ENCODE assay signal across 10 cellular contexts in the genomic region with DNA sequence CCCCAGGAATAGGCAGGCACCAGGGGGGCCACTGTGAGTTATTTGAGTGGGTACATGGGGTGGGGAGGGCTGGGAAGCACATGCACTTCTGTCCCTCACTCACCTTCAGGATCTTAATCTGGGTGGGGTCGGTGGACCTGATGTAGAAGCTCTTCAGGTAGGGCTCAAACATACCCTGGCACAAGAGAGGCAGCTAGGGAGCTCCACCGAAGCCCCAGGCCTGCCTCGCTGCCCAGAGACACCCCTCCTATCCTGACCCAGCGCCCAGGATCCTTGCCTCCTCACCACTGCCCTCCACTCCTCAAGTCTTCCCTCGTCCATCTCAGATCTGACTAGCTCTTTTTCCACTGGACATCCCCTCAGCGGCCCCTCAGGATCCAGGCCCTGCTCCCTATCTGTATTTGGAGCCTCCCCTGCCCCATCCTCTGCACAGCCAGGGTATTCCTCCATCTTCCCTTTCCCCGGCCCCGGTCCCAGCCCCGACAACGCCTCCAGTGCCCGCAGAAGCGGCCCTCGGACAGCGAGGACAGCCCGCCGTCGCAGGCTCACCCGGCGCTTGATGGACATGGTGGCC. TPM values are rescaled to one million over a fixed set of nuclear protein-coding genes. Genes with fewer than 3 reads are reported as not detected.
DNase-seq lines count a peak whose midpoint lies in the region; ATAC-seq and TF ChIP-seq lines count a peak whose summit lies in the region.
"Had no signal": no experiment of that assay in that cellular context is flagged by ENCODE, and none has a peak within 500 bp of the region (broad histone marks: within the 10 kb centered on the region; RNA-seq: fewer than 3 reads in every experiment).

No MANE protein-coding gene starts in this region.

- peaks cover 6 to 46% of the 10 kb centered on the region in 2 donors for H3K27me3 ChIP-seq in left lung
- H3K27me3 ChIP-seq in stomach = peaks cover 0 to 33% (median 26%) of the 10 kb centered on the region in 3 donors

- no peak for DNase-seq in activated CD4-positive, alpha-beta T cell treated with anti-CD3 and anti-CD28 coated beads for 36 hours
- DNase-seq in activated CD4-positive, alpha-beta T cell treated with anti-CD3 and anti-CD28 coated beads for 48 hours = no peak
- DNase-seq in left lung (peak in 1 of 2 donors; percentile 13), stomach (no peak), DMS 273 (lab: John Stamatoyannopoulos, UW; ENCODE audit: unreplicated experiment) (no peak), nucleus accumbens (lab: John Stamatoyannopoulos, UW) (no peak)
- DNase-seq: SHP77 treated with DMSO at 0.1 percent for 48 hours had no signal

- TF ChIP-seq CTCF in left lung (IDR thresholded peaks at IDR 0.05) = no peak
- TF ChIP-seq CTCF in stomach (IDR thresholded peaks at IDR 0.05) = no peak

- WGBS in stomach, 5 donors = 27 to 39% (median 33%) methylated on average over 14 to 19 of the region's 19 CpGs

- H3K4me1 Mint-ChIP-seq in activated CD4-positive, alpha-beta T cell treated with anti-CD3 and anti-CD28 coated beads for 36 hours = peaks cover 10% of the 10 kb centered on the region
- peaks cover 13% of the 10 kb centered on the region for H3K4me1 Mint-ChIP-seq in activated naive CD8-positive, alpha-beta T cell (ENCODE audit: low read depth)

- H3K4me3 Mint-ChIP-seq in activated CD4-positive, alpha-beta T cell treated with anti-CD3 and anti-CD28 coated beads for 36 hours = peak overlapping the region; percentile 80
- peak overlapping the region; percentile 79 for H3K4me3 Mint-ChIP-seq in activated naive CD8-positive, alpha-beta T cell

- no peaks in the 10 kb centered on the region for H3K36me3 ChIP-seq in left lung
- H3K36me3 ChIP-seq in stomach = no peaks in the 10 kb centered on the region
- H3K36me3 ChIP-seq: tibial nerve had no signal

- CTCF ChIA-PET in activated CD4-positive, alpha-beta T cell treated with anti-CD3 and anti-CD28 coated beads for 36 hours (lab: Charles Lee) = interaction anchor here (0.7 to 1.2 kb wide), 2 partner anchors 70 to 885 kb away, joined by 3 read pairs; no protein-coding TSS in a partner anchor

- no peaks in the 10 kb centered on the region for H3K9me3 Mint-ChIP-seq in activated CD4-positive, alpha-beta T cell treated with anti-CD3 and anti-CD28 coated beads for 36 hours (ENCODE audit: low read depth)
- H3K9me3 Mint-ChIP-seq in activated naive CD8-positive, alpha-beta T cell (ENCODE audit: low read depth) = no peaks in the 10 kb centered on the region

- no peak for ATAC-seq in activated CD4-positive, alpha-beta T cell treated with anti-CD3 and anti-CD28 coated beads for 36 hours
- no peak for ATAC-seq in left lung
- no peak for ATAC-seq in HG03196 (IDR thresholded peaks at IDR 0.05; ENCODE audit: unreplicated experiment)

- TF ChIP-seq POLR2A in stomach (IDR thresholded peaks at IDR 0.05) = no peak

- intact Hi-C loops in activated CD4-positive, alpha-beta T cell treated with anti-CD3 and anti-CD28 coated beads for 36 hours (cut with DNase I, micrococcal nuclease) = loop anchor here (1.0 to 5.0 kb wide), 8 partner anchors 29 to 388 kb away; a partner anchor contains a TSS
- intact Hi-C loops in left lung (cut with DNase I) (no loop called here), stomach (cut with DNase I; ENCODE audit: low total_unique reads) (no loop called here)

- no peak overlapping the region for H3K27ac Mint-ChIP-seq in activated CD4-positive, alpha-beta T cell treated with anti-CD3 and anti-CD28 coated beads for 36 hours
- no peak overlapping the region for H3K27ac Mint-ChIP-seq in activated naive CD8-positive, alpha-beta T cell

- no peak for TF ChIP-seq EP300 in stomach (IDR thresholded peaks at IDR 0.05)

- H3K9me3 ChIP-seq in left lung = no peaks in the 10 kb centered on the region
- no peaks in the 10 kb centered on the region for H3K9me3 ChIP-seq in stomach
- H3K9me3 ChIP-seq: tibial nerve had no signal

- H3K4me1 ChIP-seq in left lung (peaks cover 0 to 7% of the 10 kb centered on the region in 2 donors), stomach (peaks cover 0 to 17% (median 14%) of the 10 kb centered on the region in 4 donors)

- H3K27ac ChIP-seq in left lung (no peak overlapping the region), stomach (no peak overlapping the region)

- no peaks in the 10 kb centered on the region for H3K36me3 Mint-ChIP-seq in activated CD4-positive, alpha-beta T cell treated with anti-CD3 and anti-CD28 coated beads for 36 hours (ENCODE audit: low read depth)
- H3K36me3 Mint-ChIP-seq in activated naive CD8-positive, alpha-beta T cell = no peaks in the 10 kb centered on the region

- H3K4me3 ChIP-seq in left lung = peak overlapping the region; percentile 24 to 37
- H3K4me3 ChIP-seq in stomach = peak overlapping the region; percentile 49 to 56 (median 53)

- POLR2A ChIA-PET in activated CD4-positive, alpha-beta T cell treated with anti-CD3 and anti-CD28 coated beads for 36 hours (lab: Charles Lee) = no interaction called here

- peaks cover 6% of the 10 kb centered on the region for H3K27me3 Mint-ChIP-seq in activated CD4-positive, alpha-beta T cell treated with anti-CD3 and anti-CD28 coated beads for 36 hours
- peaks cover 2% of the 10 kb centered on the region for H3K27me3 Mint-ChIP-seq in activated naive CD8-positive, alpha-beta T cell

RNA-seq across cellular contexts. Expression of a gene that starts 30.0 kb away (rescaled TPM):
- under 1 TPM; 0.39 to 0.59 TPM for total RNA-seq in activated CD4-positive, alpha-beta T cell treated with anti-CD3 and anti-CD28 coated beads for 36 hours
- total RNA-seq in left lung (1 to 10 TPM in 1 of 2 donors, under 1 TPM in 1; 0.82 to 1.6 TPM), stomach (1 to 10 TPM in 3 of 5 donors, under 1 TPM in 1, not detected in 1; 0.29 to 8.0 (median 2.5) TPM)
- polyA plus RNA-seq in stomach = 1 to 10 TPM; 1.4 to 2.6 (median 1.7) TPM

RNA-seq across cellular contexts. Expression of a gene that starts 32.5 kb away (rescaled TPM):
- total RNA-seq in activated CD4-positive, alpha-beta T cell treated with anti-CD3 and anti-CD28 coated beads for 36 hours = under 1 TPM; 0.16 to 0.18 TPM
- total RNA-seq in left lung (1 to 10 TPM; 1.3 to 2.7 TPM), stomach (1 to 10 TPM in 3 of 5 donors, not detected in 2; 1.1 to 6.4 (median 1.2) TPM)
- polyA plus RNA-seq in stomach = 1 to 10 TPM; 1.2 to 2.2 (median 1.7) TPM

Comparison
In these comparisons a context has a peak if more than half of its experiments do, and no peak if none do; other contexts are left out.
1. intact Hi-C loops: an anchor here in activated CD4-positive, alpha-beta T cell treated with anti-CD3 and anti-CD28 coated beads for 36 hours (1.0 to 5.0 kb wide); none called in left lung and stomach.